ENCODE assay signal across 9 cellular contexts in genomic region chr17:6444573-6445335, GRCh38. TPM values are rescaled to one million over a fixed set of nuclear protein-coding genes. Genes with fewer than 3 reads are reported as not detected.
DNase-seq lines count a peak whose midpoint lies in the region; ATAC-seq and TF ChIP-seq lines count a peak whose summit lies in the region.
"Had no signal": no experiment of that assay in that cellular context is flagged by ENCODE, and none has a peak within 500 bp of the region (broad histone marks: within the 10 kb centered on the region; RNA-seq: fewer than 3 reads in every experiment).

No MANE protein-coding gene starts in this region.

- CTCF ChIA-PET in HCT116 (lab: Charles Lee): interaction anchor here (0.9 to 1.3 kb wide), 2 partner anchors 9 to 579 kb away, joined by 3 to 4 read pairs; no protein-coding TSS in a partner anchor
- CTCF ChIA-PET in activated CD8-positive, alpha-beta T cell treated with anti-CD3 and anti-CD28 coated beads for 36 hours (lab: Charles Lee): interaction anchor here (1.0 to 2.0 kb wide), 2 partner anchors 9 to 29 kb away, joined by 3 to 9 read pairs; no protein-coding TSS in a partner anchor

- peak overlapping the region; percentile 76 for H3K4me3 Mint-ChIP-seq in activated CD8-positive, alpha-beta T cell treated with anti-CD3 and anti-CD28 coated beads for 36 hours

- intact Hi-C loops in HCT116 (cut with micrococcal nuclease): no loop called here
- intact Hi-C loops in activated CD8-positive, alpha-beta T cell treated with anti-CD3 and anti-CD28 coated beads for 36 hours (cut with micrococcal nuclease): no loop called here

- H3K4me1 Mint-ChIP-seq in activated CD8-positive, alpha-beta T cell treated with anti-CD3 and anti-CD28 coated beads for 36 hours (ENCODE audit: low read depth): peaks cover 12% of the 10 kb centered on the region

- peak overlapping the region; percentile 74 for H3K9ac ChIP-seq in HCT116 (ENCODE audit: low read length)

- H3K4me2 ChIP-seq in HCT116 (ENCODE audit: low read length): peak overlapping the region; percentile 89

- BruUV-seq in HCT116 (replicated peaks; lab: Mats Ljungman, UMichigan): TSS peak; percentile 71

- peaks cover 20 to 27% of the 10 kb centered on the region in 2 experiments; a peak in 3 of 4 replicates for H3K36me3 ChIP-seq in HCT116 (ENCODE audit: control insufficient read depth in 1 of 2, insufficient read depth in 2 of 2, low read length in 2 of 2)
- peaks cover 23% of the 10 kb centered on the region for H3K36me3 ChIP-seq in iPS DF 6.9 (ENCODE audit: control insufficient read depth, insufficient read depth, low read length)

- no peak overlapping the region for H2AFZ ChIP-seq in HCT116 (ENCODE audit: low read depth, low read length, poor library complexity, severe bottlenecking)

- H3K79me2 ChIP-seq in HCT116 (ENCODE audit: insufficient read depth, low read length): peaks cover 4% of the 10 kb centered on the region; the same call in 1 of the 2 replicates

- H3K4me1 ChIP-seq in HCT116 (ENCODE audit: control insufficient read depth in 1 of 2, insufficient read depth in 2 of 2, low read length in 2 of 2) (peaks cover 8 to 20% of the 10 kb centered on the region in 2 experiments; a peak in 2 of 4 replicates), iPS DF 6.9 (ENCODE audit: control insufficient read depth, insufficient read depth, low read length) (peaks cover 4% of the 10 kb centered on the region; the same call in 1 of the 2 replicates)

- H3K36me3 Mint-ChIP-seq in activated CD8-positive, alpha-beta T cell treated with anti-CD3 and anti-CD28 coated beads for 36 hours (ENCODE audit: low read depth): no peaks in the 10 kb centered on the region

- peak overlapping the region; percentile 62 for H3K27ac Mint-ChIP-seq in activated CD8-positive, alpha-beta T cell treated with anti-CD3 and anti-CD28 coated beads for 36 hours

- H3K4me3 ChIP-seq in HCT116 (replicated peaks in 1 of 2; ENCODE audit: low read depth in 1 of 2, low read length in 2 of 2) (peak overlapping the region; percentile 75 to 82), iPS DF 6.9 (ENCODE audit: low read length) (peak overlapping the region; percentile 84), skin epidermis (peak overlapping the region; percentile 32 to 58 (median 50))

- no peaks in the 10 kb centered on the region for H3K9me3 Mint-ChIP-seq in activated CD8-positive, alpha-beta T cell treated with anti-CD3 and anti-CD28 coated beads for 36 hours

- WGBS in iPS DF 6.9 (ENCODE audit: insufficient coverage, insufficient read length): no CpG with 5 or more reads among the region's 36 CpGs

- POLR2A ChIA-PET in HCT116 (lab: Charles Lee): interaction anchor here (0.9 kb wide), 1 partner anchor 12 kb away, joined by 5 read pairs; no protein-coding TSS in a partner anchor
- POLR2A ChIA-PET in activated CD8-positive, alpha-beta T cell treated with anti-CD3 and anti-CD28 coated beads for 36 hours (lab: Charles Lee): interaction anchor here (1.0 to 1.5 kb wide), 2 partner anchors 9 to 19 kb away, joined by 3 to 5 read pairs; no protein-coding TSS in a partner anchor

- no peak for DNase-seq in HCT116 (ENCODE audit: low read depth, low spot score)
- no peak for DNase-seq in activated CD8-positive, alpha-beta T cell treated with anti-CD3 and anti-CD28 coated beads for 36 hours
- no peak for DNase-seq in iPS DF 6.9 (ENCODE audit: low read depth, low spot score)
- no peak for DNase-seq in kidney glomerular epithelial cell (lab: John Stamatoyannopoulos, UW)
- DNase-seq in erythroblast (lab: John Stamatoyannopoulos, UW): no peak
- no peak for DNase-seq in stimulated activated CD4-positive, alpha-beta T cell treated with anti-CD3 and anti-CD28 coated beads, Interleukin-2, amount 100 ng/mL, for 48 hours

- H3K27ac ChIP-seq in HCT116 (ENCODE audit: low read depth, low read length) (peak overlapping the region; percentile 43; the same call in 1 of the 2 replicates), iPS DF 6.9 (ENCODE audit: low read length) (no peak overlapping the region), skin epidermis (no peak overlapping the region)

- no peak for TF ChIP-seq RAD21 in HCT116 (IDR thresholded peaks at IDR 0.05; ENCODE audit: low read depth)

- H3K9me3 ChIP-seq in HCT116 (ENCODE audit: control insufficient read depth in 1 of 2, insufficient read depth in 1 of 2, low read depth in 1 of 2, low read length in 2 of 2): no peaks in the 10 kb centered on the region
- H3K9me3 ChIP-seq in iPS DF 6.9 (ENCODE audit: control insufficient read depth, insufficient read depth, low read length): no peaks in the 10 kb centered on the region

- H3K9me2 ChIP-seq in HCT116 (ENCODE audit: insufficient read depth): no peaks in the 10 kb centered on the region

- TF ChIP-seq POLR2A in HCT116 (IDR thresholded peaks at IDR 0.05; ENCODE audit: borderline replicate concordance, extremely low read depth, insufficient read depth, insufficient read length): no peak
- TF ChIP-seq POLR2A in erythroblast (IDR thresholded peaks at IDR 0.05; ENCODE audit: low read length): no peak

- ATAC-seq in HCT116: no peak
- no peak for ATAC-seq in activated CD8-positive, alpha-beta T cell treated with anti-CD3 and anti-CD28 coated beads for 36 hours
- ATAC-seq in HG02840 (IDR thresholded peaks at IDR 0.05; ENCODE audit: low FRiP score, unreplicated experiment): no peak

- H3K27me3 ChIP-seq in HCT116 (ENCODE audit: insufficient read depth, low read length) (no peaks in the 10 kb centered on the region), iPS DF 6.9 (ENCODE audit: control insufficient read depth, insufficient read depth, low read length) (no peaks in the 10 kb centered on the region)

- TF ChIP-seq CTCF in HCT116 (IDR thresholded peaks at IDR 0.05 in 2 of 3, conservative IDR thresholded peaks at IDR 0.05 in 1 of 3; ENCODE audit: borderline replicate concordance in 1 of 3, insufficient read depth in 1 of 3, low read depth in 2 of 3, low read length in 2 of 3): no peak
- no peak for TF ChIP-seq CTCF in activated CD8-positive, alpha-beta T cell treated with anti-CD3 and anti-CD28 coated beads for 36 hours (IDR thresholded peaks at IDR 0.05)

- no peaks in the 10 kb centered on the region for H4K20me1 ChIP-seq in HCT116 (ENCODE audit: insufficient read depth)

- H3K27me3 Mint-ChIP-seq in activated CD8-positive, alpha-beta T cell treated with anti-CD3 and anti-CD28 coated beads for 36 hours: peaks cover 8% of the 10 kb centered on the region

- RAD21 ChIA-PET in HCT116 (lab: Charles Lee; ENCODE audit: low non-redundant PET in 1 of 2, low total read pairs in 2 of 2, uncharacterized antibody in 2 of 2, unreplicated experiment in 2 of 2): interaction anchor here in 1 of 2 experiments (0.8 kb wide), 1 partner anchor 9 kb away, joined by 7 read pairs; no protein-coding TSS in a partner anchor

TF ChIP-seq in HCT116, 20 proteins besides CTCF, POLR2A, EP300 and RAD21:
- TF ChIP-seq YY1 (IDR thresholded peaks at IDR 0.05; ENCODE audit: extremely low read depth, insufficient replicate concordance, low read depth, low read length) (no peak), MAX (IDR thresholded peaks at IDR 0.05) (no peak), EZH2 (IDR thresholded peaks at IDR 0.05) (no peak), TCF7L2 (IDR thresholded peaks at IDR 0.05; ENCODE audit: borderline replicate concordance, extremely low read depth, insufficient read depth, insufficient read length) (no peak), REST (IDR thresholded peaks at IDR 0.05; ENCODE audit: low read depth) (no peak)

RNA-seq across cellular contexts. Expression of gene PIMREG, which starts 0.5 kb away (rescaled TPM):
- 57.0 TPM for total RNA-seq in HCT116 (2021; ENCODE audit: unreplicated experiment)
- polyA plus RNA-seq in HCT116 (2012): 32.4 and 49.8 TPM in 2 replicates
- total RNA-seq in activated CD8-positive, alpha-beta T cell treated with anti-CD3 and anti-CD28 coated beads for 36 hours: 1 to 10 TPM; 3.7 to 4.6 TPM

RNA-seq across cellular contexts. Expression of gene AIPL1, which starts 9.8 kb away (rescaled TPM):
- total RNA-seq in HCT116 (2021; ENCODE audit: unreplicated experiment): not detected
- polyA plus RNA-seq in HCT116 (2012): not detected in 2 replicates
- not detected for total RNA-seq in activated CD8-positive, alpha-beta T cell treated with anti-CD3 and anti-CD28 coated beads for 36 hours
- total RNA-seq: SK-MEL-5 had no signal

Comparison
In these comparisons a context has a peak if more than half of its experiments do, and no peak if none do; other contexts are left out.
1. RNA of gene PIMREG, which starts 0.5 kb away (total RNA-seq): 57.0 TPM in HCT116 (single experiment); 3.7 to 4.6 TPM in activated CD8-positive, alpha-beta T cell treated with anti-CD3 and anti-CD28 coated beads for 36 hours; every median in the first group is over 10 times any median in the second.
2. Peak in every context shown above with its lines, with median percentiles within 50 percentile points of each other: H3K4me3 ChIP-seq.